ENCODE assay signal across 26 cellular contexts in genomic region chr2:43507137-43507536, GRCh38.
DNase-seq lines count a peak whose midpoint lies in the region; ATAC-seq, FAIRE-seq and TF ChIP-seq lines count a peak whose summit lies in the region.
"Had no signal": no experiment of that assay in that cellular context is flagged by ENCODE, and none has a peak within 500 bp of the region (broad histone marks: within the 10 kb centered on the region; RNA-seq: fewer than 3 reads in every experiment).

No MANE protein-coding gene starts in this region.

- FAIRE-seq in RCC 7860 (lab: Jason Lieb, UNC): peak; percentile 75
- no peak for FAIRE-seq in bronchial epithelial cell (lab: Jason Lieb, UNC)

- H3K9me3 Mint-ChIP-seq in activated CD4-positive, alpha-beta T cell treated with anti-CD3 and anti-CD28 coated beads for 36 hours (ENCODE audit: low read depth): no peaks in the 10 kb centered on the region
- H3K9me3 Mint-ChIP-seq: activated naive CD4-positive, alpha-beta T cell treated with anti-CD3 and anti-CD28 coated beads, Interleukin-2, amount 10 ng/mL, durations not matched to agents 7 days and 5 days; GM23338; stimulated activated memory B cell treated with anti-CD40 and anti-IgM and Interleukin-4, amounts not matched to agents 10 μg/mL and 1 μg/mL and 100 μg/mL, for 72 hours had no signal

- no peaks in the 10 kb centered on the region for H3K27me3 ChIP-seq in bronchial epithelial cell (ENCODE audit: control insufficient read depth, insufficient read depth, low read length)
- H3K27me3 ChIP-seq: ascending aorta had no signal

- TF ChIP-seq CTCF in bronchial epithelial cell (IDR thresholded peaks at IDR 0.05; ENCODE audit: insufficient read depth, low read length, severe bottlenecking): no peak

- no peaks in the 10 kb centered on the region for H3K27me3 Mint-ChIP-seq in activated CD4-positive, alpha-beta T cell treated with anti-CD3 and anti-CD28 coated beads for 36 hours
- H3K27me3 Mint-ChIP-seq: activated CD4-positive, alpha-beta T cell treated with anti-CD3 and anti-CD28 coated beads, Interleukin-2, amount 10 ng/mL, durations not matched to agents 24 days and 14 days; activated naive CD4-positive, alpha-beta T cell treated with anti-CD3 and anti-CD28 coated beads, Interleukin-2, amount 10 ng/mL, durations not matched to agents 7 days and 5 days; stimulated activated memory B cell treated with anti-CD40 and anti-IgM and Interleukin-4, amounts not matched to agents 10 μg/mL and 1 μg/mL and 100 μg/mL, for 72 hours had no signal

- peaks cover 31% of the 10 kb centered on the region for H3K4me1 Mint-ChIP-seq in activated CD4-positive, alpha-beta T cell treated with anti-CD3 and anti-CD28 coated beads for 36 hours
- H3K4me1 Mint-ChIP-seq: stimulated activated memory B cell treated with anti-CD40 and anti-IgM and Interleukin-4, amounts not matched to agents 10 μg/mL and 1 μg/mL and 100 μg/mL, for 72 hours had no signal

- peaks cover 32% of the 10 kb centered on the region for H3K36me3 Mint-ChIP-seq in activated CD4-positive, alpha-beta T cell treated with anti-CD3 and anti-CD28 coated beads for 36 hours (ENCODE audit: low read depth)

- no peak overlapping the region for H3K4me3 ChIP-seq in bronchial epithelial cell (ENCODE audit: low read depth, low read length)
- H3K4me3 ChIP-seq: ascending aorta, GM23338, lung, skin epidermis had no signal

- H3K36me3 ChIP-seq in bronchial epithelial cell (ENCODE audit: control insufficient read depth, insufficient read depth, low read length): no peaks in the 10 kb centered on the region

- CTCF ChIA-PET in activated CD4-positive, alpha-beta T cell treated with anti-CD3 and anti-CD28 coated beads for 36 hours (lab: Charles Lee): interaction anchor here (0.6 to 1.6 kb wide), 4 partner anchors 14 to 70 kb away, joined by 3 to 7 read pairs (median 4); no protein-coding TSS in a partner anchor

- no peak for DNase-seq in activated CD4-positive, alpha-beta T cell treated with anti-CD3 and anti-CD28 coated beads for 36 hours
- DNase-seq in activated CD4-positive, alpha-beta T cell treated with anti-CD3 and anti-CD28 coated beads for 48 hours: no peak
- peak; percentile 31 for DNase-seq in RCC 7860 (ENCODE audit: low spot score)
- DNase-seq in bronchial epithelial cell (ENCODE audit: low read depth): peak; percentile 75
- DNase-seq in renal cortical epithelial cell (ENCODE audit: low read depth): peak; percentile 76
- no peak for DNase-seq in activated effector memory CD4-positive, alpha-beta T cell treated with anti-CD3 and anti-CD28 coated beads, Interleukin-2, amount 50 U/mL, for 16 hours
- no peak for DNase-seq in NCI-H446 (lab: John Stamatoyannopoulos, UW)
- no peak for DNase-seq in occipital lobe (lab: John Stamatoyannopoulos, UW)
- DNase-seq: 8988T; activated CD4-positive, alpha-beta T cell treated with anti-CD3 and anti-CD28 coated beads, Interleukin-2, amount 10 ng/mL, durations not matched to agents 24 days and 14 days; activated naive CD4-positive, alpha-beta T cell treated with anti-CD3 and anti-CD28 coated beads, Interleukin-2, amount 10 ng/mL, durations not matched to agents 7 days and 5 days; AML-193; cerebellar nuclear complex; DMS79; erythroblast; hippocampal formation; NCI-H1092 treated with DMSO at 0.1 percent for 48 hours; NCI-H2029 treated with DMSO at 0.1 percent for 48 hours; NCI-H345; NCI-H82; stimulated activated CD4-positive, alpha-beta T cell treated with anti-CD3 and anti-CD28 coated beads, Interleukin-1b, Interleukin-23, amount 100 ng/mL, for 48 hours had no signal

- no peak for ATAC-seq in activated CD4-positive, alpha-beta T cell treated with anti-CD3 and anti-CD28 coated beads for 36 hours
- ATAC-seq: GM23338; stimulated activated memory B cell treated with anti-CD40 and anti-IgM and Interleukin-4, amounts not matched to agents 10 μg/mL and 1 μg/mL and 100 μg/mL, for 72 hours had no signal

- intact Hi-C loops in activated CD4-positive, alpha-beta T cell treated with anti-CD3 and anti-CD28 coated beads for 36 hours (cut with DNase I, micrococcal nuclease): no loop called here

- peak overlapping the region; percentile 77 for H3K27ac Mint-ChIP-seq in activated CD4-positive, alpha-beta T cell treated with anti-CD3 and anti-CD28 coated beads for 36 hours
- H3K27ac Mint-ChIP-seq: activated CD4-positive, alpha-beta T cell treated with anti-CD3 and anti-CD28 coated beads, Interleukin-2, amount 10 ng/mL, durations not matched to agents 24 days and 14 days; activated naive CD4-positive, alpha-beta T cell treated with anti-CD3 and anti-CD28 coated beads, Interleukin-2, amount 10 ng/mL, durations not matched to agents 7 days and 5 days; GM23338; stimulated activated memory B cell treated with anti-CD40 and anti-IgM and Interleukin-4, amounts not matched to agents 10 μg/mL and 1 μg/mL and 100 μg/mL, for 72 hours had no signal

- H3K4me3 Mint-ChIP-seq in activated CD4-positive, alpha-beta T cell treated with anti-CD3 and anti-CD28 coated beads for 36 hours: no peak overlapping the region
- H3K4me3 Mint-ChIP-seq: activated CD4-positive, alpha-beta T cell treated with anti-CD3 and anti-CD28 coated beads, Interleukin-2, amount 10 ng/mL, durations not matched to agents 24 days and 14 days; activated naive CD4-positive, alpha-beta T cell treated with anti-CD3 and anti-CD28 coated beads, Interleukin-2, amount 10 ng/mL, durations not matched to agents 7 days and 5 days; GM23338; stimulated activated memory B cell treated with anti-CD40 and anti-IgM and Interleukin-4, amounts not matched to agents 10 μg/mL and 1 μg/mL and 100 μg/mL, for 72 hours had no signal

- POLR2A ChIA-PET in activated CD4-positive, alpha-beta T cell treated with anti-CD3 and anti-CD28 coated beads for 36 hours (lab: Charles Lee): no interaction called here

Comparison
In these comparisons a context has a peak if more than half of its experiments do, and no peak if none do; other contexts are left out.
1. DNase-seq: peak in RCC 7860 (single experiment), bronchial epithelial cell (single experiment) and renal cortical epithelial cell (single experiment); none in activated CD4-positive, alpha-beta T cell treated with anti-CD3 and anti-CD28 coated beads for 36 hours (single experiment), activated CD4-positive, alpha-beta T cell treated with anti-CD3 and anti-CD28 coated beads for 48 hours (single experiment), activated effector memory CD4-positive, alpha-beta T cell treated with anti-CD3 and anti-CD28 coated beads, Interleukin-2, amount 50 U/mL, for 16 hours (single experiment), NCI-H446 (0 of 2) and occipital lobe (single experiment).